In the genomic region with DNA sequence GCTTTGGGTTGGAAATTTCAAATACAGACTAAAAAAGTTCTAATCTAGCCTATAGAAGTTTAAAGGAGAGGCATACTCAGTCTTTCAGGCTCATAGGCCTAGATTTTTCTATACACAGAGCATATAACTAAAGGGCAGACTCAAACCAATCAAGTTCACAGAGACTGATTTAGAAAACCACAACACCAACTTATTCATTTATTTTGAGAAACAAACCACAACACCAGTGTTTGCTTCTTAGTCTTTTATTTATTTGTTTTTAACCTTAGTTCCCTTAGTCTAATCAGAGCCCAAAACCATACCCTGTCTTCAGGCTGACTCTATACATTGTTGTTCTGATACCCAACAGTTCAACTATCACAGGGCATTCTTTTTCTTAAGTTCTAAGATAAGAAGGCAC, we compare ENCODE assay signal across 1 cellular context.
TF ChIP-seq lines count a peak whose summit lies in the region.

No MANE protein-coding gene starts in this region.

TF ChIP-seq in H1, 55 proteins besides CTCF, POLR2A, EP300 and RAD21:
- TF ChIP-seq, protein P1, sequence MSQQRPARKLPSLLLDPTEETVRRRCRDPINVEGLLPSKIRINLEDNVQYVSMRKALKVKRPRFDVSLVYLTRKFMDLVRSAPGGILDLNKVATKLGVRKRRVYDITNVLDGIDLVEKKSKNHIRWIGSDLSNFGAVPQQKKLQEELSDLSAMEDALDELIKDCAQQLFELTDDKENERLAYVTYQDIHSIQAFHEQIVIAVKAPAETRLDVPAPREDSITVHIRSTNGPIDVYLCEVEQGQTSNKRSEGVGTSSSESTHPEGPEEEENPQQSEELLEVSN (IDR thresholded peaks at IDR 0.05): no peak
- TF ChIP-seq SRF (IDR thresholded peaks at IDR 0.05; ENCODE audit: low read depth, low read length) (no peak), SIX5 (IDR thresholded peaks at IDR 0.05; ENCODE audit: low read depth, low read length) (no peak), MAFK (IDR thresholded peaks at IDR 0.05; ENCODE audit: low read depth, low read length) (no peak), TBP (IDR thresholded peaks at IDR 0.05; ENCODE audit: low read depth, low read length) (no peak), YY1 (IDR thresholded peaks at IDR 0.05; ENCODE audit: low read depth, low read length) (no peak), KDM5A (IDR thresholded peaks at IDR 0.05; ENCODE audit: low read length) (no peak), CHD1 (IDR thresholded peaks at IDR 0.05; ENCODE audit: low read depth, low read length) (no peak)
